In the genomic region with DNA sequence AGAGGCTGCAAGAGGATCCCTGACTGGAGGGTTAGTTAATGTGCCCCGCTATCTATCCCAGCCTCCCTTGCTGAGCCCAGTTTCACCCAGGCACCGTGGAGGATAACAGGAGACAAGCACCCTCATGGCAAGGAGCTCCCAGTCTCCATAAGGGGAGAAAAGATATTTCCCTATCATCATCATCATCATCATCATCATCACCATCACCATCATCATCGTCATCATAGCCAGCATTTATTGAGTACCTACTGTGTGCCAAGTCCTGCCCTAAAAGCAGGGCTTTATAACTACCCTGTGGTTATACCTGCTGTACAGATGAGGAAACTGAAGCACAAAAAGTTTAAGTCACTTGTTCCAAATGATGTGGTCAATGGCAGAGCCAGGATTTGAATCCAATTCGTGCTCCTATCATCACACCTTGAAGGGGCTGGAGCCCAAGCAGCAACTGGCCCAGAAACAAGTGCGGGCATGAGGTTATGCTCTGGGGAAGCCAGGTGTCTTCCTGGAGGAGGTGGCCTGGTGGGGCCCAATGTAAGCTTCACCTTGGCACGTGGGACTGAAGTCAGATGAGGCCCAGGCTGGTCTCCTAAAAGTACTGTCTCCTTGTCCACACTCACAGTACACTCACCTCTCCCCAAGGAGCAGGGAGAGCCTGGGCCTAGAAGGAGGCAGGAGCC, we compare ENCODE assay signal across 3 cellular contexts.
TF ChIP-seq lines count a peak whose summit lies in the region.

No MANE protein-coding gene starts in this region.

TF ChIP-seq in HepG2, 621 proteins besides CTCF, POLR2A, EP300 and RAD21:
- TF ChIP-seq SMAD9 (CRISPR knock-in tag; IDR thresholded peaks at IDR 0.05): no peak
- TF ChIP-seq CREB1 (IDR thresholded peaks at IDR 0.05): peak; percentile 92
- TF ChIP-seq CREB1 (CRISPR knock-in tag; IDR thresholded peaks at IDR 0.05): no peak

TF ChIP-seq in K562, 482 proteins besides CTCF, POLR2A, EP300 and RAD21:
- no peak for TF ChIP-seq EGR1 (conservative IDR thresholded peaks at IDR 0.05)
- peak; percentile 68 for TF ChIP-seq ZFP36 (IDR thresholded peaks at IDR 0.05; ENCODE audit: low read depth, low read length, partially characterized antibody)

TF ChIP-seq in HEK293T, 16 proteins besides CTCF, POLR2A, EP300 and RAD21:
- TF ChIP-seq SP1 (IDR thresholded peaks at IDR 0.05) (no peak), FOXA1 (IDR thresholded peaks at IDR 0.05) (no peak), HDGF (IDR thresholded peaks at IDR 0.05; ENCODE audit: borderline replicate concordance) (no peak), ZNF384 (IDR thresholded peaks at IDR 0.05) (no peak), FOXK2 (IDR thresholded peaks at IDR 0.05) (no peak), L3MBTL2 (conservative IDR thresholded peaks at IDR 0.05) (no peak), SUZ12 (IDR thresholded peaks at IDR 0.05) (no peak), NFRKB (IDR thresholded peaks at IDR 0.05) (no peak), LEF1 (IDR thresholded peaks at IDR 0.05; ENCODE audit: borderline replicate concordance) (no peak), FOXM1 (IDR thresholded peaks at IDR 0.05; ENCODE audit: borderline replicate concordance) (no peak), ARNT (IDR thresholded peaks at IDR 0.05) (no peak), BHLHE40 (IDR thresholded peaks at IDR 0.05; ENCODE audit: borderline replicate concordance) (no peak), CTBP1 (IDR thresholded peaks at IDR 0.05; ENCODE audit: borderline replicate concordance) (no peak), TARDBP (IDR thresholded peaks at IDR 0.05) (no peak), ELF4 (IDR thresholded peaks at IDR 0.05) (no peak)
- TF ChIP-seq, protein P1, sequence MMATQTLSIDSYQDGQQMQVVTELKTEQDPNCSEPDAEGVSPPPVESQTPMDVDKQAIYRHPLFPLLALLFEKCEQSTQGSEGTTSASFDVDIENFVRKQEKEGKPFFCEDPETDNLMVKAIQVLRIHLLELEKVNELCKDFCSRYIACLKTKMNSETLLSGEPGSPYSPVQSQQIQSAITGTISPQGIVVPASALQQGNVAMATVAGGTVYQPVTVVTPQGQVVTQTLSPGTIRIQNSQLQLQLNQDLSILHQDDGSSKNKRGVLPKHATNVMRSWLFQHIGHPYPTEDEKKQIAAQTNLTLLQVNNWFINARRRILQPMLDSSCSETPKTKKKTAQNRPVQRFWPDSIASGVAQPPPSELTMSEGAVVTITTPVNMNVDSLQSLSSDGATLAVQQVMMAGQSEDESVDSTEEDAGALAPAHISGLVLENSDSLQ (IDR thresholded peaks at IDR 0.05): no peak
